In the genomic region with DNA sequence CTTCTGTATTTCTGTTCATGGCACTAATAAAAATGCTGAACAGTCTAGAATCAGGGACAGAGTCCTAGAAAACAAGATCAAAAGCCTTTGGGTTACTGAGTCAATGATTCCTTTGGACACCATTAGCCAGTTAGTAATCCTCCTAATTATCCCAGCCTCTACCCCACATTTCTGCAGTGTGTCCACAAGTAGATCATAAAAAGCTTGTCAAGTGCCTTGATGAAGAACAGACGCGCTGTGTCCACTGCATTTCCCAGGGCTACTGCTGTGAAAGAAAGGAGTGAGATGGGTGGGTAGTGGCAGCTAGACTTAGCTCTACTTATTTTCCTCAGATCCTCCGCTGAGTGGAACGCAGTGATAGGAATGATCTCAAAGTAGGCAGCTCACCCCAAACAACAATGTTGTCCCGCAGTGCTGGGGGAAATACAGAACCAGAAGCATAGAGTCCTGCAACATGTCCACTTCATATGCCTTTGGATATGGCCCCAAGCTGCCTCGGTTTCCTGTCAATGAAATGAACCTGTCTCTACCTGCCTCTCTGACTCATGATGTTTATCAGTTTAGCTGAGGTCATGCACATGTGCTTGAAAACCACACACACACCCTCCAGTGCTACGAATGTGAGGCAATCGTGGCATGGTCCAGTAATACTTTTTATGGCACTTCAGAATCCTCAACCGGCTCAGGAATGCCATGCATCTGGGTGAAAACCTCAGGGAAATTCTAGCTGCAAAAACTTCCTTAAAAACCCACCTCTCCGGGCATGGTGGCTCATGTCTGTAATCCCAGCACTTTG, we compare ENCODE assay signal across 10 cellular contexts.
DNase-seq lines count a peak whose midpoint lies in the region; ATAC-seq and TF ChIP-seq lines count a peak whose summit lies in the region.
"Had no signal": no experiment of that assay in that cellular context is flagged by ENCODE, and none has a peak within 500 bp of the region (broad histone marks: within the 10 kb centered on the region; RNA-seq: fewer than 3 reads in every experiment).

No MANE protein-coding gene starts in this region.

- no peaks in the 10 kb centered on the region for H3K9me3 ChIP-seq in sigmoid colon
- H3K9me3 ChIP-seq in spleen = peaks cover 0 to 15% (median 7%) of the 10 kb centered on the region in 8 donors

- WGBS in sigmoid colon, 2 donors = 66 to 69% methylated on average over 10 of the region's 10 CpGs
- WGBS in spleen, 5 donors = 74 to 85% (median 83%) methylated on average over 10 of the region's 10 CpGs

- TF ChIP-seq EP300 in sigmoid colon (IDR thresholded peaks at IDR 0.05) = peak in 3 of 4 donors; percentile 11 to 60 (median 44)

- H3K4me3 ChIP-seq in foreskin fibroblast (ENCODE audit: low read depth in 1 of 2, low read length in 2 of 2) = no peak overlapping the region
- no peak overlapping the region for H3K4me3 ChIP-seq in sigmoid colon
- no peak overlapping the region for H3K4me3 ChIP-seq in spleen

- H3K36me3 ChIP-seq in sigmoid colon (no peaks in the 10 kb centered on the region), spleen (no peaks in the 10 kb centered on the region)

- H3K4me1 ChIP-seq in sigmoid colon (peaks cover 0 to 75% (median 58%) of the 10 kb centered on the region in 4 donors), spleen (peaks cover 0 to 17% (median 6%) of the 10 kb centered on the region in 6 donors)

- DNase-seq in ELF-1 (ENCODE audit: low read depth, low spot score) (peak; percentile 77), NCI-H69 (lab: John Stamatoyannopoulos, UW) (peak; percentile 12), foreskin fibroblast (peak; percentile 80 to 87), sigmoid colon (no peak), spleen (no peak)
- DNase-seq in activated naive CD4-positive, alpha-beta T cell treated with anti-CD3 and anti-CD28 coated beads, Interleukin-2, amount 50 U/mL, for 16 hours = no peak
- DNase-seq in effector CD4-positive, alpha-beta T cell = no peak
- DNase-seq: activated effector memory CD4-positive, alpha-beta T cell treated with Interleukin-2 at 50 U/mL for 16 hours; NK-92 treated with Interleukin-12 subunit alpha and Interleukin-12 subunit beta, amount 100 ng/mL, for 24 hours had no signal

- H3K27ac ChIP-seq in sigmoid colon (peak overlapping the region; percentile 11 to 90 (median 86)), spleen (peak overlapping the region in 1 of 8 donors; percentile 0)

- no peak for TF ChIP-seq CTCF in foreskin fibroblast (IDR thresholded peaks at IDR 0.05; ENCODE audit: low read depth, low read length)
- no peak for TF ChIP-seq CTCF in sigmoid colon (IDR thresholded peaks at IDR 0.05)
- no peak for TF ChIP-seq CTCF in spleen (IDR thresholded peaks at IDR 0.05 in 8 of 11, conservative IDR thresholded peaks at IDR 0.05 in 3 of 11)

- no peak for TF ChIP-seq POLR2A in sigmoid colon (IDR thresholded peaks at IDR 0.05)
- no peak for TF ChIP-seq POLR2A in spleen (IDR thresholded peaks at IDR 0.05)

- H3K27me3 ChIP-seq in sigmoid colon (no peaks in the 10 kb centered on the region), spleen (replicated peaks in 1 of 7) (peaks cover 0 to 33% (median 0%) of the 10 kb centered on the region in 7 donors)

- no peak for ATAC-seq in HG03095 (IDR thresholded peaks at IDR 0.05; ENCODE audit: unreplicated experiment)

- intact Hi-C loops in sigmoid colon (cut with DNase I) = loop anchor here (2.0 to 5.0 kb wide), 3 partner anchors 16 to 179 kb away; no protein-coding TSS in a partner anchor
- intact Hi-C loops in spleen (cut with DNase I; ENCODE audit: low total_unique reads) = no loop called here

Comparison
In these comparisons a context has a peak if more than half of its experiments do, and no peak if none do; other contexts are left out.
1. DNase-seq: peak in ELF-1 (single experiment), NCI-H69 (single experiment) and foreskin fibroblast (2 of 2); none in sigmoid colon (single experiment), activated naive CD4-positive, alpha-beta T cell treated with anti-CD3 and anti-CD28 coated beads, Interleukin-2, amount 50 U/mL, for 16 hours (single experiment), effector CD4-positive, alpha-beta T cell (single experiment) and spleen (single experiment).